Comparison of ENCODE assay signal across 18 cellular contexts in the genomic region with DNA sequence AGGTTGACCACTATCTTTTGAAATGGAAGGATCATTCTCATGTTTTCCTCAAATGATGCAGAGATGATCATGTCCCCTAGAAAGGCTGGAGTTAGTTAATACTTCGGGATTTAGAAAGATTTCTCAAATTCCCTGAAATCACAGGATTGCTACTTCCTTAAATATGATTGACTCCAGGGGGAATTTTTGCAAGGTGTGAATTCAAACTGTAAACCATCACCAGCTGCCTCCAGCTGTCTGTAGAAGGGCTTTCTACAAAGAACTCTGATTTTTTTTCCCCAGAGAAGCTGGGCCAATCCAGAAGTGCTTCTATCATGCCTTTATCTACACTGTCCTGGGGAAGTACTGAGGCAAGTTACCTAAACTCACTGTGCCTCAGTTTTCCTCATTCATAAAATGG.
DNase-seq lines count a peak whose midpoint lies in the region; ATAC-seq and TF ChIP-seq lines count a peak whose summit lies in the region.
"Had no signal": no experiment of that assay in that cellular context is flagged by ENCODE, and none has a peak within 500 bp of the region (broad histone marks: within the 10 kb centered on the region; RNA-seq: fewer than 3 reads in every experiment).

No MANE protein-coding gene starts in this region.

- no peaks in the 10 kb centered on the region for H3K4me1 Mint-ChIP-seq in activated CD4-positive, alpha-beta T cell treated with anti-CD3 and anti-CD28 coated beads, Interleukin-2, amount 10 ng/mL, durations not matched to agents 24 days and 14 days
- no peaks in the 10 kb centered on the region for H3K4me1 Mint-ChIP-seq in activated CD4-positive, alpha-beta memory T cell treated with anti-CD3 and anti-CD28 coated beads, Interleukin-2, amount 10 ng/mL, durations not matched to agents 7 days and 5 days
- H3K4me1 Mint-ChIP-seq: IgD-negative memory B cell had no signal

- no TSS peak for BruUV-seq in IMR-90 (replicated peaks; lab: Mats Ljungman, UMichigan)

- peak overlapping the region; percentile 57; the same call in 1 of the 2 replicates for H2BK120ac ChIP-seq in IMR-90 (ENCODE audit: low read depth, low read length)

- peak overlapping the region; percentile 18; the same call in 1 of the 2 replicates for H3K27ac ChIP-seq in IMR-90 (ENCODE audit: insufficient read depth, low read length)
- H3K27ac ChIP-seq: SJSA1 had no signal

- CTCF ChIA-PET in IMR-90 (lab: Yijun Ruan, JAX), result interaction anchor here (1.8 kb wide), 1 partner anchor 198 kb away, joined by 6 read pairs; no protein-coding TSS in a partner anchor
- CTCF ChIA-PET in activated CD4-positive, alpha-beta memory T cell treated with anti-CD3 and anti-CD28 coated beads, Interleukin-2, amount 10 ng/mL, durations not matched to agents 7 days and 5 days (lab: Charles Lee), result no interaction called here

- H3K23ac ChIP-seq in IMR-90 (ENCODE audit: low read depth, low read length), result no peak overlapping the region

- H3K36me3 ChIP-seq in IMR-90 (ENCODE audit: control insufficient read depth, insufficient read depth, low read length), result no peaks in the 10 kb centered on the region
- H3K36me3 ChIP-seq: BE2C, SJSA1 had no signal

- H2BK20ac ChIP-seq in IMR-90 (ENCODE audit: low read depth, low read length), result peak overlapping the region; percentile 52; the same call in 1 of the 2 replicates

- H4K91ac ChIP-seq in IMR-90 (ENCODE audit: insufficient read depth, low read depth, low read length), result no peak overlapping the region

- no peak overlapping the region for H3K27ac Mint-ChIP-seq in activated CD4-positive, alpha-beta T cell treated with anti-CD3 and anti-CD28 coated beads, Interleukin-2, amount 10 ng/mL, durations not matched to agents 24 days and 14 days
- no peak overlapping the region for H3K27ac Mint-ChIP-seq in activated CD4-positive, alpha-beta memory T cell treated with anti-CD3 and anti-CD28 coated beads, Interleukin-2, amount 10 ng/mL, durations not matched to agents 7 days and 5 days
- H3K27ac Mint-ChIP-seq: GM23338, IgD-negative memory B cell had no signal

- WGBS in IMR-90 (ENCODE audit: extremely low coverage in 2 of 2, insufficient read length in 1 of 2), 2 experiments, result no CpG with 5 or more reads among the region's 1 CpG

- no peak for TF ChIP-seq RAD21 in IMR-90 (IDR thresholded peaks at IDR 0.05; ENCODE audit: low read length)

- no peak overlapping the region for H3K4me3 ChIP-seq in IMR-90 (ENCODE audit: insufficient read depth, low read depth, low read length)
- H3K4me3 ChIP-seq: GM23338, SJSA1 had no signal

- no peak overlapping the region for H2AFZ ChIP-seq in IMR-90 (replicated peaks; ENCODE audit: low read length, poor library complexity)

- peak overlapping the region; percentile 55; the same call in 1 of the 2 replicates for H3K4ac ChIP-seq in IMR-90 (ENCODE audit: low read depth, low read length)

- TF ChIP-seq POLR2A in IMR-90 (IDR thresholded peaks at IDR 0.05; ENCODE audit: low read depth, low read length), result no peak

- no peak overlapping the region for H2AK5ac ChIP-seq in IMR-90 (ENCODE audit: low read depth, low read length)

- H4K8ac ChIP-seq in IMR-90 (ENCODE audit: low read depth in 2 of 2, low read length in 2 of 2), result peak overlapping the region; percentile 30 to 39; a peak in 1 of 4 replicates

- H2BK15ac ChIP-seq in IMR-90 (ENCODE audit: low read depth, low read length), result peak overlapping the region; percentile 48; the same call in 1 of the 3 replicates

- H3K56ac ChIP-seq in IMR-90 (ENCODE audit: extremely low read depth, insufficient read depth, low read length), result no peak overlapping the region

- H3K27me3 Mint-ChIP-seq in activated CD4-positive, alpha-beta T cell treated with anti-CD3 and anti-CD28 coated beads, Interleukin-2, amount 10 ng/mL, durations not matched to agents 24 days and 14 days, result peaks cover 7% of the 10 kb centered on the region
- no peaks in the 10 kb centered on the region for H3K27me3 Mint-ChIP-seq in activated CD4-positive, alpha-beta memory T cell treated with anti-CD3 and anti-CD28 coated beads, Interleukin-2, amount 10 ng/mL, durations not matched to agents 7 days and 5 days
- H3K27me3 Mint-ChIP-seq: IgD-negative memory B cell had no signal

- dilution Hi-C loops in IMR-90 (cut with HindIII; ENCODE audit: low sequenced_read_pairs, unreplicated experiment), result no loop called here

- H3K36me3 Mint-ChIP-seq in activated CD4-positive, alpha-beta T cell treated with anti-CD3 and anti-CD28 coated beads, Interleukin-2, amount 10 ng/mL, durations not matched to agents 24 days and 14 days (ENCODE audit: low read depth), result no peaks in the 10 kb centered on the region
- no peaks in the 10 kb centered on the region for H3K36me3 Mint-ChIP-seq in activated CD4-positive, alpha-beta memory T cell treated with anti-CD3 and anti-CD28 coated beads, Interleukin-2, amount 10 ng/mL, durations not matched to agents 7 days and 5 days (ENCODE audit: low read depth)
- H3K36me3 Mint-ChIP-seq: IgD-negative memory B cell had no signal

- H3K18ac ChIP-seq in IMR-90 (ENCODE audit: low read depth, low read length), result peak overlapping the region; percentile 66; the same call in 1 of the 2 replicates

- peak; percentile 19 for ATAC-seq in IMR-90 (ENCODE audit: low read depth)
- ATAC-seq in HG03442 (IDR thresholded peaks at IDR 0.05; ENCODE audit: unreplicated experiment), result no peak
- ATAC-seq: GM23338, HCT116, Right ventricle myocardium inferior had no signal

- intact Hi-C loops in activated CD4-positive, alpha-beta T cell treated with anti-CD3 and anti-CD28 coated beads, Interleukin-2, amount 10 ng/mL, durations not matched to agents 24 days and 14 days (cut with micrococcal nuclease), result no loop called here
- intact Hi-C loops in IMR-90 (cut with micrococcal nuclease), result no loop called here

- peak; percentile 18 for DNase-seq in activated CD4-positive, alpha-beta T cell treated with anti-CD3 and anti-CD28 coated beads, Interleukin-2, amount 10 ng/mL, durations not matched to agents 24 days and 14 days
- no peak for DNase-seq in activated CD4-positive, alpha-beta T cell treated with anti-CD3 and anti-CD28 coated beads, Interleukin-2, amount 50 U/mL, for 1 hour
- DNase-seq in IMR-90, result no peak
- peak; percentile 39 for DNase-seq in fibroblast of peridontal ligament (ENCODE audit: extremely low read depth)
- DNase-seq in epidermal melanocyte (ENCODE audit: insufficient read length, low spot score), result no peak
- DNase-seq in activated CD4-positive, alpha-beta memory T cell treated with anti-CD3 and anti-CD28 coated beads, Interleukin-2, amount 10 ng/mL, durations not matched to agents 7 days and 5 days, result no peak
- DNase-seq: 8988T, BE2C, GF-D8, NCI-H1694, NCI-H446, NCI-H526 had no signal

- no peak for TF ChIP-seq CTCF in IMR-90 (conservative IDR thresholded peaks at IDR 0.05; ENCODE audit: low read depth, low read length)

- H3K27me3 ChIP-seq in IMR-90 (ENCODE audit: control insufficient read depth, insufficient read depth, low read length), result no peaks in the 10 kb centered on the region
- H3K27me3 ChIP-seq: BE2C, SJSA1 had no signal

- H4K20me1 ChIP-seq in IMR-90 (ENCODE audit: insufficient read depth, low read length), result no peaks in the 10 kb centered on the region

- peak overlapping the region; percentile 62 for H2BK5ac ChIP-seq in IMR-90 (ENCODE audit: low read depth, low read length, poor library complexity, severe bottlenecking)

- no peak overlapping the region for H3K4me3 Mint-ChIP-seq in activated CD4-positive, alpha-beta T cell treated with anti-CD3 and anti-CD28 coated beads, Interleukin-2, amount 10 ng/mL, durations not matched to agents 24 days and 14 days
- H3K4me3 Mint-ChIP-seq in activated CD4-positive, alpha-beta memory T cell treated with anti-CD3 and anti-CD28 coated beads, Interleukin-2, amount 10 ng/mL, durations not matched to agents 7 days and 5 days, result no peak overlapping the region
- H3K4me3 Mint-ChIP-seq: GM23338, IgD-negative memory B cell had no signal

- no peak overlapping the region for H3K4me2 ChIP-seq in IMR-90 (ENCODE audit: low read depth, low read length)
- H3K4me2 ChIP-seq: GM23338 had no signal

- H2AK9ac ChIP-seq in IMR-90 (replicated peaks; ENCODE audit: low read depth, low read length, poor library complexity), result no peak overlapping the region

- in situ Hi-C loops in IMR-90 (cut with MboI; ENCODE audit: low sequenced_read_pairs), result no loop called here

- no peaks in the 10 kb centered on the region for H3K9me3 ChIP-seq in IMR-90 (ENCODE audit: control insufficient read depth, insufficient read depth, low read length)
- H3K9me3 ChIP-seq: BE2C, SJSA1 had no signal

- no peaks in the 10 kb centered on the region for H3K9me3 Mint-ChIP-seq in activated CD4-positive, alpha-beta T cell treated with anti-CD3 and anti-CD28 coated beads, Interleukin-2, amount 10 ng/mL, durations not matched to agents 24 days and 14 days
- no peaks in the 10 kb centered on the region for H3K9me3 Mint-ChIP-seq in activated CD4-positive, alpha-beta memory T cell treated with anti-CD3 and anti-CD28 coated beads, Interleukin-2, amount 10 ng/mL, durations not matched to agents 7 days and 5 days
- H3K9me3 Mint-ChIP-seq: GM23338 had no signal

- POLR2A ChIA-PET in IMR-90 (lab: Charles Lee; ENCODE audit: unreplicated experiment), result no interaction called here
- POLR2A ChIA-PET in activated CD4-positive, alpha-beta memory T cell treated with anti-CD3 and anti-CD28 coated beads, Interleukin-2, amount 10 ng/mL, durations not matched to agents 7 days and 5 days (lab: Charles Lee), result no interaction called here

- H3K14ac ChIP-seq in IMR-90 (replicated peaks; ENCODE audit: low read depth, low read length), result no peak overlapping the region

- H4K5ac ChIP-seq in IMR-90 (ENCODE audit: low read depth, low read length), result no peak overlapping the region

- no peak overlapping the region for H3K9ac ChIP-seq in IMR-90 (ENCODE audit: low read depth, low read length)

- H3K79me1 ChIP-seq in IMR-90 (ENCODE audit: low read depth in 1 of 2, low read length in 2 of 2), result no peaks in the 10 kb centered on the region

- no peaks in the 10 kb centered on the region; the same call in 1 of the 2 replicates for H3K9me1 ChIP-seq in IMR-90 (ENCODE audit: insufficient read depth, low read length)

- H3K4me1 ChIP-seq in IMR-90 (ENCODE audit: control insufficient read depth, insufficient read depth, low read length), result peaks cover 13% of the 10 kb centered on the region
- H3K4me1 ChIP-seq: BE2C had no signal

TF ChIP-seq in IMR-90, 13 proteins besides CTCF, POLR2A, EP300 and RAD21:
- TF ChIP-seq RCOR1 (IDR thresholded peaks at IDR 0.05; ENCODE audit: insufficient replicate concordance, low read length), result no peak
- no peak for TF ChIP-seq FOS (IDR thresholded peaks at IDR 0.05; ENCODE audit: low read depth, low read length)
- no peak for TF ChIP-seq SMC3 (IDR thresholded peaks at IDR 0.05; ENCODE audit: low read depth, low read length)
- TF ChIP-seq RFX5 (IDR thresholded peaks at IDR 0.05; ENCODE audit: low read depth, low read length), result no peak
- TF ChIP-seq NFE2L2 (IDR thresholded peaks at IDR 0.05; ENCODE audit: low read depth, low read length), result no peak

Comparison
In these comparisons a context has a peak if more than half of its experiments do, and no peak if none do; other contexts are left out.
1. DNase-seq: peak in activated CD4-positive, alpha-beta T cell treated with anti-CD3 and anti-CD28 coated beads, Interleukin-2, amount 10 ng/mL, durations not matched to agents 24 days and 14 days (single experiment) and fibroblast of peridontal ligament (single experiment); none in activated CD4-positive, alpha-beta T cell treated with anti-CD3 and anti-CD28 coated beads, Interleukin-2, amount 50 U/mL, for 1 hour (single experiment), IMR-90 (single experiment), epidermal melanocyte (single experiment) and activated CD4-positive, alpha-beta memory T cell treated with anti-CD3 and anti-CD28 coated beads, Interleukin-2, amount 10 ng/mL, durations not matched to agents 7 days and 5 days (single experiment).